15 cellular contexts compared by ENCODE assay signal in genomic region chr3:52298147-52299098, GRCh38. TPM values are rescaled to one million over a fixed set of nuclear protein-coding genes. Genes with fewer than 3 reads are reported as not detected.
A peak's percentile ranks its signal among the peaks of the same experiment; 100 is the strongest.
DNase-seq lines count a peak whose midpoint lies in the region; ATAC-seq, FAIRE-seq and TF ChIP-seq lines count a peak whose summit lies in the region.
"Had no signal": no experiment of that assay in that cellular context is flagged by ENCODE, and none has a peak within 500 bp of the region (broad histone marks: within the 10 kb centered on the region; RNA-seq: fewer than 3 reads in every experiment).

No MANE protein-coding gene starts in this region.

- H3K36me3 ChIP-seq in HUES64 (ENCODE audit: insufficient read depth, low read length) (no peaks in the 10 kb centered on the region), astrocyte (ENCODE audit: insufficient read depth, low read length) (no peaks in the 10 kb centered on the region)

- H3K9me3 ChIP-seq in HUES64 (ENCODE audit: insufficient read depth, low read depth, low read length) (no peaks in the 10 kb centered on the region), astrocyte (ENCODE audit: insufficient read depth, low read depth, low read length) (no peaks in the 10 kb centered on the region)
- H3K9me3 ChIP-seq: ascending aorta, suprapubic skin had no signal

- no peak for FAIRE-seq in astrocyte (lab: Jason Lieb, UNC)

- H2AFZ ChIP-seq in astrocyte (ENCODE audit: low read depth, low read length), result no peak overlapping the region

- TF ChIP-seq CTCF in astrocyte (IDR thresholded peaks at IDR 0.05; ENCODE audit: insufficient read depth, low read depth, low read length), result no peak

- no peaks in the 10 kb centered on the region for H4K20me1 ChIP-seq in astrocyte (ENCODE audit: insufficient read depth, low read length)

- peaks cover 21% of the 10 kb centered on the region for H3K4me1 Mint-ChIP-seq in astrocyte (ENCODE audit: low read depth, unreplicated experiment)

- no peaks in the 10 kb centered on the region for H3K9me3 Mint-ChIP-seq in astrocyte (ENCODE audit: unreplicated experiment)
- H3K9me3 Mint-ChIP-seq: activated CD4-positive, alpha-beta T cell treated with anti-CD3 and anti-CD28 coated beads, Interleukin-2, amount 10 ng/mL, durations not matched to agents 24 days and 14 days; effector memory CD8-positive, alpha-beta T cell; naive thymus-derived CD8-positive, alpha-beta T cell had no signal

- H3K27me3 Mint-ChIP-seq in astrocyte (ENCODE audit: low read depth, unreplicated experiment), result peaks cover 3% of the 10 kb centered on the region
- H3K27me3 Mint-ChIP-seq: activated CD4-positive, alpha-beta T cell treated with anti-CD3 and anti-CD28 coated beads, Interleukin-2, amount 10 ng/mL, durations not matched to agents 24 days and 14 days; effector memory CD8-positive, alpha-beta T cell; naive thymus-derived CD8-positive, alpha-beta T cell had no signal

- H3K27ac ChIP-seq in HUES64 (ENCODE audit: low read depth, low read length) (no peak overlapping the region), astrocyte (ENCODE audit: low read depth, low read length) (no peak overlapping the region)
- H3K27ac ChIP-seq: ascending aorta, foreskin keratinocyte, suprapubic skin had no signal

- DNase-seq in astrocyte (ENCODE audit: low read depth), result no peak
- no peak for DNase-seq in left colon
- DNase-seq in retina, result peak; percentile 81
- DNase-seq in SW 1271 (lab: John Stamatoyannopoulos, UW), result no peak
- no peak for DNase-seq in SKM-1 (lab: John Stamatoyannopoulos, UW; ENCODE audit: unreplicated experiment)
- DNase-seq: activated CD4-positive, alpha-beta T cell treated with anti-CD3 and anti-CD28 coated beads, Interleukin-2, amount 10 ng/mL, durations not matched to agents 24 days and 14 days; effector memory CD8-positive, alpha-beta T cell; foreskin keratinocyte; GF-D8; naive thymus-derived CD8-positive, alpha-beta T cell had no signal

- intact Hi-C loops in left colon (cut with DNase I, micrococcal nuclease), result no loop called here

- peak overlapping the region; percentile 33 for H3K4me2 ChIP-seq in astrocyte (ENCODE audit: low read length)

- H3K27ac Mint-ChIP-seq in astrocyte (ENCODE audit: unreplicated experiment), result no peak overlapping the region
- H3K27ac Mint-ChIP-seq: activated CD4-positive, alpha-beta T cell treated with anti-CD3 and anti-CD28 coated beads, Interleukin-2, amount 10 ng/mL, durations not matched to agents 24 days and 14 days had no signal

- H3K4me3 Mint-ChIP-seq in astrocyte (ENCODE audit: unreplicated experiment), result no peak overlapping the region
- H3K4me3 Mint-ChIP-seq: activated CD4-positive, alpha-beta T cell treated with anti-CD3 and anti-CD28 coated beads, Interleukin-2, amount 10 ng/mL, durations not matched to agents 24 days and 14 days; effector memory CD8-positive, alpha-beta T cell; naive thymus-derived CD8-positive, alpha-beta T cell had no signal

- H3K79me2 ChIP-seq in astrocyte (ENCODE audit: insufficient read depth, low read length), result no peaks in the 10 kb centered on the region

- peaks cover 5% of the 10 kb centered on the region for H3K36me3 Mint-ChIP-seq in astrocyte (ENCODE audit: low read depth, unreplicated experiment)

- 27% methylated on average over 17 of the region's 17 CpGs for WGBS in HUES64

- no peaks in the 10 kb centered on the region for H3K27me3 ChIP-seq in HUES64 (ENCODE audit: insufficient read depth, low read length)
- H3K27me3 ChIP-seq in astrocyte (ENCODE audit: insufficient read depth, low read length), result no peaks in the 10 kb centered on the region
- H3K27me3 ChIP-seq: ascending aorta, suprapubic skin had no signal

- H3K4me1 ChIP-seq in HUES64 (ENCODE audit: insufficient read depth, low read length), result peaks cover 21% of the 10 kb centered on the region
- H3K4me1 ChIP-seq in astrocyte (ENCODE audit: insufficient read depth, low read length), result peaks cover 20% of the 10 kb centered on the region
- H3K4me1 ChIP-seq: ascending aorta, foreskin keratinocyte had no signal

- H3K4me3 ChIP-seq in HUES64 (ENCODE audit: low read length), result peak overlapping the region; percentile 44
- H3K4me3 ChIP-seq in astrocyte (ENCODE audit: insufficient read depth, low read depth, low read length), result no peak overlapping the region
- H3K4me3 ChIP-seq: ascending aorta, suprapubic skin had no signal

- H3K9ac ChIP-seq in HUES64 (ENCODE audit: low read depth, low read length) (peak overlapping the region; percentile 51; the same call in 1 of the 2 replicates), astrocyte (ENCODE audit: low read length) (peak overlapping the region; percentile 38)

- ATAC-seq in left colon (peak; percentile 10), HG02763 (IDR thresholded peaks at IDR 0.05; ENCODE audit: unreplicated experiment) (no peak), HG02981 (IDR thresholded peaks at IDR 0.05; ENCODE audit: unreplicated experiment) (no peak)
- ATAC-seq: effector memory CD8-positive, alpha-beta T cell; foreskin keratinocyte; naive thymus-derived CD8-positive, alpha-beta T cell had no signal

RNA-seq across cellular contexts. Expression of gene GLYCTK, which starts 10.8 kb away (rescaled TPM):
- 5.4 TPM for polyA plus RNA-seq in HUES64 (2013, experiment 1 of 2)
- polyA plus RNA-seq in HUES64 (2013, experiment 2 of 2), result 3.9 TPM
- total RNA-seq in astrocyte (4.8 and 5.2 TPM in 2 replicates), left colon (10 to 100 TPM; 51.6 to 57.0 TPM)

RNA-seq across cellular contexts. Expression of gene DNAH1, which starts 17.7 kb away (rescaled TPM):
- polyA plus RNA-seq in HUES64 (2013, experiment 1 of 2), result 0.40 TPM
- 0.89 TPM for polyA plus RNA-seq in HUES64 (2013, experiment 2 of 2)
- total RNA-seq in astrocyte, result 2.2 and 2.3 TPM in 2 replicates
- 10 to 100 TPM; 12.8 to 14.1 TPM for total RNA-seq in left colon

RNA-seq across cellular contexts. Expression of gene WDR82, which starts 20.0 kb away (rescaled TPM):
- 60.5 TPM for polyA plus RNA-seq in HUES64 (2013, experiment 1 of 2)
- 61.6 TPM for polyA plus RNA-seq in HUES64 (2013, experiment 2 of 2)
- total RNA-seq in astrocyte (57.4 and 59.7 TPM in 2 replicates), left colon (10 to 100 TPM; 57.1 to 60.9 TPM)

RNA-seq across cellular contexts. Expression of gene PPM1M, which starts 52.9 kb away (rescaled TPM):
- polyA plus RNA-seq in HUES64 (2013, experiment 1 of 2), result 4.0 TPM
- 4.1 TPM for polyA plus RNA-seq in HUES64 (2013, experiment 2 of 2)
- total RNA-seq in astrocyte, result 8.9 and 9.1 TPM in 2 replicates
- total RNA-seq in left colon, result 1 to 10 TPM; 2.9 to 9.3 TPM

RNA-seq across cellular contexts. Expression of gene TWF2, which starts 59.5 kb away (rescaled TPM):
- polyA plus RNA-seq in HUES64 (2013, experiment 1 of 2), result 40.0 TPM
- polyA plus RNA-seq in HUES64 (2013, experiment 2 of 2), result 38.1 TPM
- 103 and 105 TPM in 2 replicates for total RNA-seq in astrocyte
- 10 to 100 TPM; 37.8 to 53.9 TPM for total RNA-seq in left colon
